Comparison of ENCODE assay signal across 14 cellular contexts in the genomic region with DNA sequence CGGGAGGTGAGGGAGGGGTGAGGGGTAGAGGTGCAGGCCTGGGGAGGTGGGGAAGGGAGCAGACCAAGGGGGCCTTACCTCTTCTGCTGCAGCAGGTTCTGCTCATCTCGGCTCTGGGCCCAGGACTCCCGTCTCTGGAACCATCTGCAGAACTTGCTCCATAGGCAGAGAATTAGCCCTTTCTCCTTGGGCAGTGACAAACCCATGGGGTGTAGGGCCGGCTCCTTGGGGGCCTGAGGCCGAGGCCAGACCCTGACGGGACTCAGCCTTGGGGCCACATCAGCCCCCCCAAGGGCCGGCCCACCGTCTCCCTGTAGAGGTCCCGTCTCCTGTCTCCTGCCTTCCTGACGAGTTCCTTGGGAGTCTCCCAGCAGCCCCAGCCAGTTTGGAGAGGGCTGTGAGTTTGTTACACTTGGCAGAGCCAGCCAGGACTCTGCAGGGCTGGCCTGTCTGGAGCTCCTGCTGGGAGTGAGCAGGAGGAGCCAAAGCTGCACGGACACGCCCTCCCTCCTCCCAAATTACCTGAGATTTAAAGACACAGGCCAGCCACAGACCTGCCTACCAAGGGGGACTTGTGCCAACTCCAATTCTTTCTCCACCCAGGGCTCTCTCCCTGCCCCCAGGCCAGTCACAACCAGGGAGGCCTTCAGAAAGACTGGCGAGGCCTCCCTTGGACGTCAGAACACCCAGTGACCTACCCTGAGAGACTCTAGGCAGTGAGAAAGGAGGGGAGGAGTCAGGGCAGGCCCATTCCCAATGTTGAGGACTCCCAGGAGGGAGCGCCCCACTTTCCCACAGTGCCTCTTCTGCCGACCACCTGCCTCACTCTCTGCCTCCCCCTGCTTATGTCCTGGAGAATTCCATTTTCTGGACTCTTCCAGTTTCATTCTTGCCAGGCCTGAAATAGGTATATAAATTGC. TPM values are rescaled to one million over a fixed set of nuclear protein-coding genes. Genes with fewer than 3 reads are reported as not detected.
DNase-seq lines count a peak whose midpoint lies in the region; ATAC-seq and TF ChIP-seq lines count a peak whose summit lies in the region.
"Had no signal": no experiment of that assay in that cellular context is flagged by ENCODE, and none has a peak within 500 bp of the region (broad histone marks: within the 10 kb centered on the region; RNA-seq: fewer than 3 reads in every experiment).

Gene TRPV6, minus strand, starts transcription at position 435 of the 920 bp plus-strand sequence.

- in situ Hi-C loops in T47D (cut with HindIII; ENCODE audit: low pct_unique_long_range_greater_than_20kb, low sequenced_read_pairs) = no loop called here

- H3K4me3 ChIP-seq in MG63 = no peak within 1 kb of the TSS
- peak within 1 kb of the TSS; percentile 21 to 42 (median 40) for H3K4me3 ChIP-seq in stomach

- no peak for TF ChIP-seq CTCF in stomach (IDR thresholded peaks at IDR 0.05)

- no peak for TF ChIP-seq POLR2A in stomach (IDR thresholded peaks at IDR 0.05)

- H3K27me3 ChIP-seq in MG63 = no peaks in the 10 kb centered on the region
- H3K27me3 ChIP-seq in stomach = peaks cover 0 to 36% (median 0%) of the 10 kb centered on the region in 3 donors

- H3K4me1 ChIP-seq in stomach = peaks cover 0 to 18% (median 10%) of the 10 kb centered on the region in 4 donors

- no peaks in the 10 kb centered on the region for H3K36me3 ChIP-seq in MG63
- no peaks in the 10 kb centered on the region for H3K36me3 ChIP-seq in stomach

- ATAC-seq in left lobe of liver (peak; percentile 85), HG03196 (IDR thresholded peaks at IDR 0.05; ENCODE audit: unreplicated experiment) (no peak)
- ATAC-seq: stimulated activated naive CD8-positive, alpha-beta T cell treated with anti-CD3 and anti-CD28 coated beads, Interleukin-15, amount 100 ng/mL, for 72 hours had no signal

- DNase-seq in MG63 (peak; percentile 57), T47D (ENCODE audit: low read depth in 1 of 2, low spot score in 1 of 2) (peak; percentile 70 to 97), left lobe of liver (ENCODE audit: low spot score) (peak; percentile 52), stomach (peak; percentile 88), NCI-H1694 (lab: John Stamatoyannopoulos, UW) (no peak), NCI-H774 (lab: John Stamatoyannopoulos, UW) (no peak)
- DNase-seq: activated CD4-positive, alpha-beta memory T cell treated with anti-CD3 and anti-CD28 coated beads for 36 hours; activated naive CD4-positive, alpha-beta T cell treated with anti-CD3 and anti-CD28 coated beads for 36 hours; DMS 273 treated with DMSO at 0.1 percent for 48 hours; KBM-7; NCI-H1930; stimulated activated naive CD8-positive, alpha-beta T cell treated with anti-CD3 and anti-CD28 coated beads, Interleukin-15, amount 100 ng/mL, for 72 hours; SW 1271 had no signal

- H3K9me3 ChIP-seq in MG63 (no peaks in the 10 kb centered on the region), stomach (no peaks in the 10 kb centered on the region)

- WGBS in stomach, 5 donors = 24 to 54% (median 29%) methylated on average over 12 to 16 of the region's 16 CpGs

- intact Hi-C loops in stomach (cut with DNase I; ENCODE audit: low total_unique reads) = no loop called here

- H3K27ac ChIP-seq in stomach = peak within 1 kb of the TSS; percentile 47 to 61 (median 52)

- TF ChIP-seq EP300 in stomach (IDR thresholded peaks at IDR 0.05) = no peak

RNA-seq across cellular contexts. Expression of gene TRPV6, which starts in this region (rescaled TPM):
- total RNA-seq in MG63 (2014; rRNA removed; shearing (Covaris generic); ENCODE audit: low replicate concordance) = not detected in 2 replicates
- total RNA-seq in left lobe of liver = 0.53 TPM
- total RNA-seq in stomach = 10 to 100 TPM in 2 of 5 donors, 1 to 10 TPM in 2, not detected in 1; 2.6 to 11.7 (median 10.3) TPM
- 1 to 10 TPM; 4.7 to 7.7 (median 7.4) TPM for polyA plus RNA-seq in stomach
- total RNA-seq: activated CD4-positive, alpha-beta memory T cell treated with anti-CD3 and anti-CD28 coated beads for 36 hours; activated naive CD4-positive, alpha-beta T cell treated with anti-CD3 and anti-CD28 coated beads for 36 hours had no signal

Comparison
In these comparisons a context has a peak if more than half of its experiments do, and no peak if none do; other contexts are left out.
1. Peak in DNase-seq in MG63; RNA of the gene not detected or under 1 TPM.
2. Peak in DNase-seq and ATAC-seq in left lobe of liver; RNA of the gene not detected or under 1 TPM.
3. DNase-seq: peak in T47D (2 of 2) and stomach (single experiment); none in NCI-H1694 (single experiment) and NCI-H774 (single experiment).